Comparison of ENCODE assay signal across 1 cellular context in genomic region chr1:60727553-60727952, GRCh38.
TF ChIP-seq lines count a peak whose summit lies in the region.

No MANE protein-coding gene starts in this region.

TF ChIP-seq in HEK293, 187 proteins besides CTCF, POLR2A, EP300 and RAD21 (continued from another document):
- no peak for TF ChIP-seq ZNF18 (tag by site-specific recombination; IDR thresholded peaks at IDR 0.05)
- peak; percentile 49; the same call in 1 of the 2 replicates for TF ChIP-seq PRDM10 (tag by site-specific recombination; IDR thresholded peaks at IDR 0.05)
